Comparison of ENCODE assay signal across 18 cellular contexts in the genomic region with DNA sequence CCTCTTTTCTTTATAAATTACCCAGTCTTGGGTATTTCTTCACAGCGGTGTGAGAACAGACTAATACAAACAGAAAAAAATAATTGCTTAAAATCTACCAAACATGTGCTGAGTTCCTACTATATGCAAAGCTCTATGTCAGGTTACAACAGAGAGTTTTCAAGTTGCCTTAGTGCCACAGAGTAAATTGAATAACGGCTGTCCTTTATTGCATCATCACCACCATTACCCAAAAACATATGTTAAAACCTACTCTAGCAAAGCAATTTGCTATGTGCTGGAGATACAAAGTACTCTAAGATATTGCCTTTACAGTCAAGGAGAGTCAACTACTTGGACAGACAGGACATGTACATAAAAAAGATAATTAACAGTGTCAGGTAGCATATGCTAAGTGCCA.
DNase-seq lines count a peak whose midpoint lies in the region; ATAC-seq and TF ChIP-seq lines count a peak whose summit lies in the region.
"Had no signal": no experiment of that assay in that cellular context is flagged by ENCODE, and none has a peak within 500 bp of the region (broad histone marks: within the 10 kb centered on the region; RNA-seq: fewer than 3 reads in every experiment).

No MANE protein-coding gene starts in this region.

- no peaks in the 10 kb centered on the region for H3K9me1 ChIP-seq in IMR-90 (ENCODE audit: insufficient read depth, low read length)

- H3K4me3 ChIP-seq in AG10803 (ENCODE audit: low read length), result no peak overlapping the region
- no peak overlapping the region for H3K4me3 ChIP-seq in IMR-90 (ENCODE audit: insufficient read depth, low read depth, low read length)
- H3K4me3 ChIP-seq in adipocyte (ENCODE audit: low read length), result no peak overlapping the region
- no peak overlapping the region for H3K4me3 ChIP-seq in GM23248

- TF ChIP-seq RAD21 in IMR-90 (IDR thresholded peaks at IDR 0.05; ENCODE audit: low read length), result no peak

- H3K9ac ChIP-seq in IMR-90 (ENCODE audit: low read depth, low read length) (no peak overlapping the region), adipocyte (ENCODE audit: low read length) (no peak overlapping the region), GM23248 (no peak overlapping the region)

- H3K56ac ChIP-seq in IMR-90 (ENCODE audit: extremely low read depth, insufficient read depth, low read length), result no peak overlapping the region

- H3K23ac ChIP-seq in IMR-90 (ENCODE audit: low read depth, low read length), result no peak overlapping the region

- H3K27ac ChIP-seq in IMR-90 (ENCODE audit: insufficient read depth, low read length), result no peak overlapping the region
- no peak overlapping the region for H3K27ac ChIP-seq in GM23248

- no peak overlapping the region for H2BK5ac ChIP-seq in IMR-90 (ENCODE audit: low read depth, low read length, poor library complexity, severe bottlenecking)

- H3K14ac ChIP-seq in IMR-90 (replicated peaks; ENCODE audit: low read depth, low read length), result no peak overlapping the region

- ATAC-seq in IMR-90 (ENCODE audit: low read depth) (peak; percentile 21; the same call in 1 of the 2 replicates), HG03439 (IDR thresholded peaks at IDR 0.05; ENCODE audit: unreplicated experiment) (no peak)
- ATAC-seq: Panc1 had no signal

- no peaks in the 10 kb centered on the region for H3K9me2 ChIP-seq in GM23248 (ENCODE audit: insufficient read depth)

- BruUV-seq in IMR-90 (replicated peaks; lab: Mats Ljungman, UMichigan), result no TSS peak

- H4K8ac ChIP-seq in IMR-90 (ENCODE audit: low read depth in 2 of 2, low read length in 2 of 2), result no peak overlapping the region

- CTCF ChIA-PET in IMR-90 (lab: Yijun Ruan, JAX), result no interaction called here

- H3K18ac ChIP-seq in IMR-90 (ENCODE audit: low read depth, low read length), result no peak overlapping the region

- intact Hi-C loops in IMR-90 (cut with micrococcal nuclease), result no loop called here

- H4K20me1 ChIP-seq in IMR-90 (ENCODE audit: insufficient read depth, low read length) (no peaks in the 10 kb centered on the region), GM23248 (ENCODE audit: insufficient read depth) (no peaks in the 10 kb centered on the region)

- H2BK20ac ChIP-seq in IMR-90 (ENCODE audit: low read depth, low read length), result no peak overlapping the region

- no peak overlapping the region for H4K91ac ChIP-seq in IMR-90 (ENCODE audit: insufficient read depth, low read depth, low read length)

- H3K4me2 ChIP-seq in IMR-90 (ENCODE audit: low read depth, low read length) (no peak overlapping the region), GM23248 (ENCODE audit: unreplicated experiment) (no peak overlapping the region)

- TF ChIP-seq POLR2A in IMR-90 (IDR thresholded peaks at IDR 0.05; ENCODE audit: low read depth, low read length), result no peak

- no peak for TF ChIP-seq CTCF in AG10803 (conservative IDR thresholded peaks at IDR 0.05; ENCODE audit: low read length)
- no peak for TF ChIP-seq CTCF in IMR-90 (conservative IDR thresholded peaks at IDR 0.05; ENCODE audit: low read depth, low read length)

- no peaks in the 10 kb centered on the region for H3K79me2 ChIP-seq in GM23248 (ENCODE audit: insufficient read depth)

- in situ Hi-C loops in IMR-90 (cut with MboI; ENCODE audit: low sequenced_read_pairs), result no loop called here
- in situ Hi-C loops in GM23248 (cut with MboI), result no loop called here

- no peaks in the 10 kb centered on the region for H3F3A ChIP-seq in GM23248 (ENCODE audit: insufficient read depth)

- POLR2A ChIA-PET in IMR-90 (lab: Charles Lee; ENCODE audit: unreplicated experiment), result no interaction called here

- 0 out of 2 replicates have a peak, but pooled peaks cover 2% of the 10 kb centered on the region for H3K4me1 ChIP-seq in IMR-90 (ENCODE audit: control insufficient read depth, insufficient read depth, low read length)
- no peaks in the 10 kb centered on the region for H3K4me1 ChIP-seq in adipocyte (ENCODE audit: control insufficient read depth, insufficient read depth, low read length)
- no peaks in the 10 kb centered on the region for H3K4me1 ChIP-seq in GM23248 (ENCODE audit: insufficient read depth)

- dilution Hi-C loops in IMR-90 (cut with HindIII; ENCODE audit: low sequenced_read_pairs, unreplicated experiment), result no loop called here

- H2AFZ ChIP-seq in IMR-90 (replicated peaks; ENCODE audit: low read length, poor library complexity), result no peak overlapping the region
- no peak overlapping the region for H2AFZ ChIP-seq in GM23248

- H4K5ac ChIP-seq in IMR-90 (ENCODE audit: low read depth, low read length), result no peak overlapping the region

- H3K4ac ChIP-seq in IMR-90 (ENCODE audit: low read depth, low read length), result no peak overlapping the region

- no peak overlapping the region for H2BK15ac ChIP-seq in IMR-90 (ENCODE audit: low read depth, low read length)

- no peak overlapping the region for H2BK120ac ChIP-seq in IMR-90 (ENCODE audit: low read depth, low read length)

- peaks cover 6% of the 10 kb centered on the region for H3K9me3 ChIP-seq in IMR-90 (ENCODE audit: control insufficient read depth, insufficient read depth, low read length)
- peaks cover 26% of the 10 kb centered on the region for H3K9me3 ChIP-seq in adipocyte (ENCODE audit: control insufficient read depth, low read length)
- peaks cover 5% of the 10 kb centered on the region for H3K9me3 ChIP-seq in GM23248 (ENCODE audit: low read depth)

- no peak overlapping the region for H2AK9ac ChIP-seq in IMR-90 (replicated peaks; ENCODE audit: low read depth, low read length, poor library complexity)

- H3K79me1 ChIP-seq in IMR-90 (ENCODE audit: low read depth in 1 of 2, low read length in 2 of 2), result no peaks in the 10 kb centered on the region

- no peaks in the 10 kb centered on the region for H3K27me3 ChIP-seq in IMR-90 (ENCODE audit: control insufficient read depth, insufficient read depth, low read length)
- H3K27me3 ChIP-seq in adipocyte (replicated peaks; ENCODE audit: control insufficient read depth, insufficient read depth, low read length), result no peaks in the 10 kb centered on the region
- H3K27me3 ChIP-seq in GM23248 (replicated peaks; ENCODE audit: insufficient read depth), result no peaks in the 10 kb centered on the region

- no peaks in the 10 kb centered on the region for H3K36me3 ChIP-seq in IMR-90 (ENCODE audit: control insufficient read depth, insufficient read depth, low read length)
- H3K36me3 ChIP-seq in adipocyte (ENCODE audit: control insufficient read depth, insufficient read depth, low read length, severe bottlenecking), result no peaks in the 10 kb centered on the region
- H3K36me3 ChIP-seq in GM23248 (ENCODE audit: low read depth), result no peaks in the 10 kb centered on the region

- no CpG with 5 or more reads among the region's 2 CpGs for WGBS in IMR-90 (ENCODE audit: extremely low coverage in 2 of 2, insufficient read length in 1 of 2), 2 experiments
- WGBS in GM23248 (ENCODE audit: low coverage in 1 of 2, low lambda C conversion rate in 2 of 2, missing lambda C conversion rate in 2 of 2), 2 experiments, result 25 to 39% methylated on average over 2 of the region's 2 CpGs

- DNase-seq in AG10803 (ENCODE audit: low read depth) (peak; percentile 27), IMR-90 (no peak), adipocyte (ENCODE audit: low read depth) (peak; percentile 63), fibroblast of the conjunctiva (ENCODE audit: low read depth) (peak; percentile 42), NCI-H1436 treated with DMSO at 0.1 percent for 48 hours (lab: John Stamatoyannopoulos, UW) (no peak), putamen (ENCODE audit: low spot score) (no peak), GM23248 (no peak)
- DNase-seq: AML-193, DMS 273 treated with DMSO at 0.1 percent for 48 hours, GF-D8, GOT3, NCI-H1048, NCI-H146, NCI-H2081, NCI-H510A, NCI-H774 had no signal

- no peak overlapping the region for H2AK5ac ChIP-seq in IMR-90 (ENCODE audit: low read depth, low read length)

TF ChIP-seq in IMR-90, 13 proteins besides CTCF, POLR2A, EP300 and RAD21:
- TF ChIP-seq SMC3 (IDR thresholded peaks at IDR 0.05; ENCODE audit: low read depth, low read length), result no peak
- peak; percentile 84 for TF ChIP-seq CEBPB (IDR thresholded peaks at IDR 0.05; ENCODE audit: low read depth, low read length)

Comparison
In these comparisons a context has a peak if more than half of its experiments do, and no peak if none do; other contexts are left out.
1. DNase-seq: peak in AG10803 (single experiment), adipocyte (single experiment) and fibroblast of the conjunctiva (single experiment); none in IMR-90 (single experiment), NCI-H1436 treated with DMSO at 0.1 percent for 48 hours (single experiment), putamen (single experiment) and GM23248 (single experiment).